Comparison of ENCODE assay signal across 2 cellular contexts in the genomic region with DNA sequence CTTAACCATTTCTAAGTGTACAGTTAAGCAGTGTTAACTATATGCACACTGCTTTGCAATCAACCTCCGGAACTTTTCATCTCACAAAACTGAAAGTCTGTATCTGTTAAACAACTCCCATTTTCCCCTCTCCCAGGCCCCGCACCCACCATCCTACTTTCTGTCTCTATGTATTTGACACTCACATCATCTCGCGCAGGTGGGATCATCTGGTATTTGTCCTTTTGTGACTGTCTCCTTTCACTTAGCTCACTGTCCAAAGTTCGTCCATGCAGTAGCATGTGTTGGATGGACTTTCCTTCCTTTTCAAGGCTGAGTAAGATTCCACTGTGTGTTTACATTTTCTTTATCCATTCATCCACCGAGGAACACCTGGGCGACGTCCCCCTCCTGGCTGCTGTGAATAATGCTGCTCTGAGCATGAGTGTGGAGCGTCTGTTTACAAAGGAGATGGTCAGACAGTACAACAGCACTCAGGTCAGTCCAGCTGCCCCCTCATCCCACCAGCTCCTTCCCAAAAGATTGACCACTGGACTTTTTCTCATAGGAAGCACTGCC.
TF ChIP-seq lines count a peak whose summit lies in the region.

No MANE protein-coding gene starts in this region.

TF ChIP-seq in HepG2, 621 proteins besides CTCF, POLR2A, EP300 and RAD21 (continued from another document and continues in another):
- TF ChIP-seq, protein P1, sequence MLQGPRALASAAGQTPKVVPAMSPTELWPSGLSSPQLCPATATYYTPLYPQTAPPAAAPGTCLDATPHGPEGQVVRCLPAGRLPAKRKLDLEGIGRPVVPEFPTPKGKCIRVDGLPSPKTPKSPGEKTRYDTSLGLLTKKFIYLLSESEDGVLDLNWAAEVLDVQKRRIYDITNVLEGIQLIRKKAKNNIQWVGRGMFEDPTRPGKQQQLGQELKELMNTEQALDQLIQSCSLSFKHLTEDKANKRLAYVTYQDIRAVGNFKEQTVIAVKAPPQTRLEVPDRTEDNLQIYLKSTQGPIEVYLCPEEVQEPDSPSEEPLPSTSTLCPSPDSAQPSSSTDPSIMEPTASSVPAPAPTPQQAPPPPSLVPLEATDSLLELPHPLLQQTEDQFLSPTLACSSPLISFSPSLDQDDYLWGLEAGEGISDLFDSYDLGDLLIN (CRISPR knock-in tag; IDR thresholded peaks at IDR 0.05; ENCODE audit: borderline replicate concordance) = no peak
- TF ChIP-seq SP4 (CRISPR knock-in tag; IDR thresholded peaks at IDR 0.05) (peak; percentile 26), MTA3 (CRISPR knock-in tag; IDR thresholded peaks at IDR 0.05) (no peak), DR1 (CRISPR knock-in tag; IDR thresholded peaks at IDR 0.05) (no peak), ZNF24 (IDR thresholded peaks at IDR 0.05) (no peak), ZSCAN30 (CRISPR knock-in tag; IDR thresholded peaks at IDR 0.05) (no peak), ZNF775 (CRISPR knock-in tag; IDR thresholded peaks at IDR 0.05; ENCODE audit: borderline replicate concordance) (no peak), SCMH1 (CRISPR knock-in tag; IDR thresholded peaks at IDR 0.05; ENCODE audit: borderline replicate concordance) (no peak), GATAD2A (CRISPR knock-in tag; IDR thresholded peaks at IDR 0.05) (peak; percentile 92), KLF16 (CRISPR knock-in tag; IDR thresholded peaks at IDR 0.05) (no peak), NR2F1 (CRISPR knock-in tag; IDR thresholded peaks at IDR 0.05) (no peak), FOXP1 (IDR thresholded peaks at IDR 0.05) (no peak), FOXP1 (CRISPR knock-in tag; IDR thresholded peaks at IDR 0.05) (peak; percentile 73), ZNF792 (CRISPR knock-in tag; IDR thresholded peaks at IDR 0.05) (peak; percentile 62; the same call in 1 of the 2 replicates), SNRNP70 (IDR thresholded peaks at IDR 0.05; ENCODE audit: low read depth, low read length) (no peak), TCF7 (IDR thresholded peaks at IDR 0.05; ENCODE audit: low read depth) (0 out of 2 replicates have a peak, but pooled peaks have one; percentile 29), ZNF354B (CRISPR knock-in tag; IDR thresholded peaks at IDR 0.05) (no peak), CEBPG (CRISPR knock-in tag; IDR thresholded peaks at IDR 0.05) (peak; percentile 56; the same call in 1 of the 2 replicates), ARHGAP35 (CRISPR knock-in tag; IDR thresholded peaks at IDR 0.05; ENCODE audit: borderline replicate concordance) (no peak), YEATS4 (CRISPR knock-in tag; IDR thresholded peaks at IDR 0.05; ENCODE audit: borderline replicate concordance) (peak; percentile 77; the same call in 1 of the 2 replicates), PITX1 (CRISPR knock-in tag; IDR thresholded peaks at IDR 0.05) (peak; percentile 70; the same call in 1 of the 2 replicates), KDM1A (CRISPR knock-in tag; IDR thresholded peaks at IDR 0.05) (peak; percentile 96), PCBP1 (IDR thresholded peaks at IDR 0.05; ENCODE audit: borderline replicate concordance, low read depth, low read length) (no peak), REXO4 (CRISPR knock-in tag; IDR thresholded peaks at IDR 0.05; ENCODE audit: borderline replicate concordance) (no peak), ZNF746 (CRISPR knock-in tag; IDR thresholded peaks at IDR 0.05) (no peak), KDM2A (CRISPR knock-in tag; IDR thresholded peaks at IDR 0.05; ENCODE audit: borderline replicate concordance, low read depth) (peak; percentile 57; the same call in 1 of the 2 replicates), SOX13 (IDR thresholded peaks at IDR 0.05) (peak; percentile 26; the same call in 1 of the 2 replicates), SOX13 (CRISPR knock-in tag; conservative IDR thresholded peaks at IDR 0.05 in 1 of 2, IDR thresholded peaks at IDR 0.05 in 1 of 2) (peak in 1 of 2 experiments; percentile 87; a peak in 2 of 4 replicates), KAT7 (CRISPR knock-in tag; IDR thresholded peaks at IDR 0.05; ENCODE audit: borderline replicate concordance) (no peak), GPN1 (CRISPR knock-in tag; IDR thresholded peaks at IDR 0.05; ENCODE audit: borderline replicate concordance) (no peak), ZFP41 (CRISPR knock-in tag; IDR thresholded peaks at IDR 0.05; ENCODE audit: borderline replicate concordance) (no peak)
- TF ChIP-seq, protein P2, sequence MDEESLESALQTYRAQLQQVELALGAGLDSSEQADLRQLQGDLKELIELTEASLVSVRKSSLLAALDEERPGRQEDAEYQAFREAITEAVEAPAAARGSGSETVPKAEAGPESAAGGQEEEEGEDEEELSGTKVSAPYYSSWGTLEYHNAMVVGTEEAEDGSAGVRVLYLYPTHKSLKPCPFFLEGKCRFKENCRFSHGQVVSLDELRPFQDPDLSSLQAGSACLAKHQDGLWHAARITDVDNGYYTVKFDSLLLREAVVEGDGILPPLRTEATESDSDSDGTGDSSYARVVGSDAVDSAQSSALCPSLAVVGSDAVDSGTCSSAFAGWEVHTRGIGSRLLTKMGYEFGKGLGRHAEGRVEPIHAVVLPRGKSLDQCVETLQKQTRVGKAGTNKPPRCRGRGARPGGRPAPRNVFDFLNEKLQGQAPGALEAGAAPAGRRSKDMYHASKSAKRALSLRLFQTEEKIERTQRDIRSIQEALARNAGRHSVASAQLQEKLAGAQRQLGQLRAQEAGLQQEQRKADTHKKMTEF (CRISPR knock-in tag; IDR thresholded peaks at IDR 0.05) = peak; percentile 84
- TF ChIP-seq, protein P3, sequence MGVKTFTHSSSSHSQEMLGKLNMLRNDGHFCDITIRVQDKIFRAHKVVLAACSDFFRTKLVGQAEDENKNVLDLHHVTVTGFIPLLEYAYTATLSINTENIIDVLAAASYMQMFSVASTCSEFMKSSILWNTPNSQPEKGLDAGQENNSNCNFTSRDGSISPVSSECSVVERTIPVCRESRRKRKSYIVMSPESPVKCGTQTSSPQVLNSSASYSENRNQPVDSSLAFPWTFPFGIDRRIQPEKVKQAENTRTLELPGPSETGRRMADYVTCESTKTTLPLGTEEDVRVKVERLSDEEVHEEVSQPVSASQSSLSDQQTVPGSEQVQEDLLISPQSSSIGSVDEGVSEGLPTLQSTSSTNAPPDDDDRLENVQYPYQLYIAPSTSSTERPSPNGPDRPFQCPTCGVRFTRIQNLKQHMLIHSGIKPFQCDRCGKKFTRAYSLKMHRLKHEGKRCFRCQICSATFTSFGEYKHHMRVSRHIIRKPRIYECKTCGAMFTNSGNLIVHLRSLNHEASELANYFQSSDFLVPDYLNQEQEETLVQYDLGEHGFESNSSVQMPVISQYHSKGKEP (CRISPR knock-in tag; IDR thresholded peaks at IDR 0.05) = no peak
- TF ChIP-seq, protein P4, sequence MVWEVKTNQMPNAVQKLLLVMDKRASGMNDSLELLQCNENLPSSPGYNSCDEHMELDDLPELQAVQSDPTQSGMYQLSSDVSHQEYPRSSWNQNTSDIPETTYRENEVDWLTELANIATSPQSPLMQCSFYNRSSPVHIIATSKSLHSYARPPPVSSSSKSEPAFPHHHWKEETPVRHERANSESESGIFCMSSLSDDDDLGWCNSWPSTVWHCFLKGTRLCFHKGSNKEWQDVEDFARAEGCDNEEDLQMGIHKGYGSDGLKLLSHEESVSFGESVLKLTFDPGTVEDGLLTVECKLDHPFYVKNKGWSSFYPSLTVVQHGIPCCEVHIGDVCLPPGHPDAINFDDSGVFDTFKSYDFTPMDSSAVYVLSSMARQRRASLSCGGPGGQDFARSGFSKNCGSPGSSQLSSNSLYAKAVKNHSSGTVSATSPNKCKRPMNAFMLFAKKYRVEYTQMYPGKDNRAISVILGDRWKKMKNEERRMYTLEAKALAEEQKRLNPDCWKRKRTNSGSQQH (CRISPR knock-in tag; IDR thresholded peaks at IDR 0.05; ENCODE audit: low read depth) = no peak

TF ChIP-seq in WTC11, 78 proteins besides CTCF, POLR2A, EP300 and RAD21:
- TF ChIP-seq, protein P5, sequence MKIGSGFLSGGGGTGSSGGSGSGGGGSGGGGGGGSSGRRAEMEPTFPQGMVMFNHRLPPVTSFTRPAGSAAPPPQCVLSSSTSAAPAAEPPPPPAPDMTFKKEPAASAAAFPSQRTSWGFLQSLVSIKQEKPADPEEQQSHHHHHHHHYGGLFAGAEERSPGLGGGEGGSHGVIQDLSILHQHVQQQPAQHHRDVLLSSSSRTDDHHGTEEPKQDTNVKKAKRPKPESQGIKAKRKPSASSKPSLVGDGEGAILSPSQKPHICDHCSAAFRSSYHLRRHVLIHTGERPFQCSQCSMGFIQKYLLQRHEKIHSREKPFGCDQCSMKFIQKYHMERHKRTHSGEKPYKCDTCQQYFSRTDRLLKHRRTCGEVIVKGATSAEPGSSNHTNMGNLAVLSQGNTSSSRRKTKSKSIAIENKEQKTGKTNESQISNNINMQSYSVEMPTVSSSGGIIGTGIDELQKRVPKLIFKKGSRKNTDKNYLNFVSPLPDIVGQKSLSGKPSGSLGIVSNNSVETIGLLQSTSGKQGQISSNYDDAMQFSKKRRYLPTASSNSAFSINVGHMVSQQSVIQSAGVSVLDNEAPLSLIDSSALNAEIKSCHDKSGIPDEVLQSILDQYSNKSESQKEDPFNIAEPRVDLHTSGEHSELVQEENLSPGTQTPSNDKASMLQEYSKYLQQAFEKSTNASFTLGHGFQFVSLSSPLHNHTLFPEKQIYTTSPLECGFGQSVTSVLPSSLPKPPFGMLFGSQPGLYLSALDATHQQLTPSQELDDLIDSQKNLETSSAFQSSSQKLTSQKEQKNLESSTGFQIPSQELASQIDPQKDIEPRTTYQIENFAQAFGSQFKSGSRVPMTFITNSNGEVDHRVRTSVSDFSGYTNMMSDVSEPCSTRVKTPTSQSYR (CRISPR knock-in tag; IDR thresholded peaks at IDR 0.05) = no peak
- TF ChIP-seq, protein P6, sequence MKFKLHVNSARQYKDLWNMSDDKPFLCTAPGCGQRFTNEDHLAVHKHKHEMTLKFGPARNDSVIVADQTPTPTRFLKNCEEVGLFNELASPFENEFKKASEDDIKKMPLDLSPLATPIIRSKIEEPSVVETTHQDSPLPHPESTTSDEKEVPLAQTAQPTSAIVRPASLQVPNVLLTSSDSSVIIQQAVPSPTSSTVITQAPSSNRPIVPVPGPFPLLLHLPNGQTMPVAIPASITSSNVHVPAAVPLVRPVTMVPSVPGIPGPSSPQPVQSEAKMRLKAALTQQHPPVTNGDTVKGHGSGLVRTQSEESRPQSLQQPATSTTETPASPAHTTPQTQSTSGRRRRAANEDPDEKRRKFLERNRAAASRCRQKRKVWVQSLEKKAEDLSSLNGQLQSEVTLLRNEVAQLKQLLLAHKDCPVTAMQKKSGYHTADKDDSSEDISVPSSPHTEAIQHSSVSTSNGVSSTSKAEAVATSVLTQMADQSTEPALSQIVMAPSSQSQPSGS (CRISPR knock-in tag; IDR thresholded peaks at IDR 0.05; ENCODE audit: borderline replicate concordance, low read depth) = no peak
- TF ChIP-seq, protein P7, sequence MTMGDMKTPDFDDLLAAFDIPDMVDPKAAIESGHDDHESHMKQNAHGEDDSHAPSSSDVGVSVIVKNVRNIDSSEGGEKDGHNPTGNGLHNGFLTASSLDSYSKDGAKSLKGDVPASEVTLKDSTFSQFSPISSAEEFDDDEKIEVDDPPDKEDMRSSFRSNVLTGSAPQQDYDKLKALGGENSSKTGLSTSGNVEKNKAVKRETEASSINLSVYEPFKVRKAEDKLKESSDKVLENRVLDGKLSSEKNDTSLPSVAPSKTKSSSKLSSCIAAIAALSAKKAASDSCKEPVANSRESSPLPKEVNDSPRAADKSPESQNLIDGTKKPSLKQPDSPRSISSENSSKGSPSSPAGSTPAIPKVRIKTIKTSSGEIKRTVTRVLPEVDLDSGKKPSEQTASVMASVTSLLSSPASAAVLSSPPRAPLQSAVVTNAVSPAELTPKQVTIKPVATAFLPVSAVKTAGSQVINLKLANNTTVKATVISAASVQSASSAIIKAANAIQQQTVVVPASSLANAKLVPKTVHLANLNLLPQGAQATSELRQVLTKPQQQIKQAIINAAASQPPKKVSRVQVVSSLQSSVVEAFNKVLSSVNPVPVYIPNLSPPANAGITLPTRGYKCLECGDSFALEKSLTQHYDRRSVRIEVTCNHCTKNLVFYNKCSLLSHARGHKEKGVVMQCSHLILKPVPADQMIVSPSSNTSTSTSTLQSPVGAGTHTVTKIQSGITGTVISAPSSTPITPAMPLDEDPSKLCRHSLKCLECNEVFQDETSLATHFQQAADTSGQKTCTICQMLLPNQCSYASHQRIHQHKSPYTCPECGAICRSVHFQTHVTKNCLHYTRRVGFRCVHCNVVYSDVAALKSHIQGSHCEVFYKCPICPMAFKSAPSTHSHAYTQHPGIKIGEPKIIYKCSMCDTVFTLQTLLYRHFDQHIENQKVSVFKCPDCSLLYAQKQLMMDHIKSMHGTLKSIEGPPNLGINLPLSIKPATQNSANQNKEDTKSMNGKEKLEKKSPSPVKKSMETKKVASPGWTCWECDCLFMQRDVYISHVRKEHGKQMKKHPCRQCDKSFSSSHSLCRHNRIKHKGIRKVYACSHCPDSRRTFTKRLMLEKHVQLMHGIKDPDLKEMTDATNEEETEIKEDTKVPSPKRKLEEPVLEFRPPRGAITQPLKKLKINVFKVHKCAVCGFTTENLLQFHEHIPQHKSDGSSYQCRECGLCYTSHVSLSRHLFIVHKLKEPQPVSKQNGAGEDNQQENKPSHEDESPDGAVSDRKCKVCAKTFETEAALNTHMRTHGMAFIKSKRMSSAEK (CRISPR knock-in tag; IDR thresholded peaks at IDR 0.05; ENCODE audit: borderline replicate concordance) = no peak
- peak; percentile 40; the same call in 1 of the 2 replicates for TF ChIP-seq GABPB1 (CRISPR knock-in tag; IDR thresholded peaks at IDR 0.05)
- TF ChIP-seq RELA (CRISPR knock-in tag; IDR thresholded peaks at IDR 0.05; ENCODE audit: borderline replicate concordance) = no peak
TF ChIP-seq in WTC11: peak in this region for 1.
